26 cellular contexts compared by ENCODE assay signal in genomic region chr4:102104278-102104677, GRCh38.
"Had no signal": no experiment of that assay in that cellular context is flagged by ENCODE, and none has a peak within 500 bp of the region (broad histone marks: within the 10 kb centered on the region; RNA-seq: fewer than 3 reads in every experiment).

No MANE protein-coding gene starts in this region.

- H3K9me3 ChIP-seq: SJSA1 had no signal

- H3K4me2 ChIP-seq: KMS-11 had no signal

- H3K4me3 Mint-ChIP-seq: activated CD8-positive, alpha-beta T cell treated with anti-CD3 and anti-CD28 coated beads, Interleukin-2, amount 10 ng/mL, durations not matched to agents 7 days and 5 days; activated naive CD4-positive, alpha-beta T cell treated with anti-CD3 and anti-CD28 coated beads, Interleukin-2, amount 50 U/mL, for 24 hours; activated T-cell treated with anti-CD3 and anti-CD28 coated beads, Interleukin-2, amount 50 U/mL, for 24 hours; activated T-helper 1 cell treated with anti-CD3 and anti-CD28 coated beads, Interleukin-12 subunit alpha, Interleukin-12 subunit beta, Interleukin-2, Interleukin-4 antibody, amounts not matched to agents 30 ng/mL and 10 ng/mL and 1 ng/mL, durations not matched to agents 14 hours and 24 hours and 36 hours had no signal

- H3K27me3 Mint-ChIP-seq: activated naive CD4-positive, alpha-beta T cell treated with anti-CD3 and anti-CD28 coated beads, Interleukin-2, amount 50 U/mL, for 24 hours; activated T-cell treated with anti-CD3 and anti-CD28 coated beads, Interleukin-2, amount 50 U/mL, for 24 hours had no signal

- FAIRE-seq: bronchial epithelial cell had no signal

- H3K27me3 ChIP-seq: ascending aorta, Peyer's patch, SJSA1 had no signal

- H3K4me1 Mint-ChIP-seq: activated naive CD4-positive, alpha-beta T cell treated with anti-CD3 and anti-CD28 coated beads, Interleukin-2, amount 50 U/mL, for 24 hours had no signal

- DNase-seq: activated CD4-positive, alpha-beta T cell treated with anti-CD3 and anti-CD28 coated beads for 4 hours; activated CD4-positive, alpha-beta T cell treated with anti-CD3 and anti-CD28 coated beads, Interleukin-2, amount 50 U/mL, for 4 hours; activated CD8-positive, alpha-beta T cell treated with anti-CD3 and anti-CD28 coated beads, Interleukin-2, amount 10 ng/mL, durations not matched to agents 7 days and 5 days; activated effector memory CD4-positive, alpha-beta T cell treated with Interleukin-2 at 50 U/mL for 16 hours; activated naive CD4-positive, alpha-beta T cell; activated T-cell treated with anti-CD3 and anti-CD28 coated beads, Interleukin-2, amount 50 U/mL, for 24 hours; amniotic stem cell; MM.1S; NCI-H1105; NCI-H1436; NCI-H1694 treated with DMSO at 0.1 percent for 48 hours; NCI-H2029 treated with DMSO at 0.1 percent for 48 hours; NCI-H510A treated with DMSO at 0.1 percent for 48 hours; NCI-H69; Peyer's patch; Right ventricle myocardium superior; SW 1271 had no signal

- ATAC-seq: activated CD4-positive, CD25-positive, alpha-beta regulatory T cell treated with anti-CD3 and anti-CD28 coated beads, Interleukin-2, amount 50 U/mL, for 24 hours; activated CD8-positive, alpha-beta T cell treated with anti-CD3 and anti-CD28 coated beads, Interleukin-2, amount 10 ng/mL, durations not matched to agents 7 days and 5 days; SK-N-SH treated with all-trans-retinoic acid at 6 μM for 48 hours had no signal

- H3K4me1 ChIP-seq: ascending aorta, Peyer's patch, SJSA1 had no signal

- H3K27ac Mint-ChIP-seq: activated CD8-positive, alpha-beta T cell treated with anti-CD3 and anti-CD28 coated beads, Interleukin-2, amount 10 ng/mL, durations not matched to agents 7 days and 5 days; activated naive CD4-positive, alpha-beta T cell treated with anti-CD3 and anti-CD28 coated beads, Interleukin-2, amount 50 U/mL, for 24 hours; activated T-cell treated with anti-CD3 and anti-CD28 coated beads, Interleukin-2, amount 50 U/mL, for 24 hours; activated T-helper 1 cell treated with anti-CD3 and anti-CD28 coated beads, Interleukin-12 subunit alpha, Interleukin-12 subunit beta, Interleukin-2, Interleukin-4 antibody, amounts not matched to agents 30 ng/mL and 10 ng/mL and 1 ng/mL, durations not matched to agents 14 hours and 24 hours and 36 hours had no signal

- H3K36me3 ChIP-seq: ascending aorta, Peyer's patch, SJSA1 had no signal

- H3K9ac ChIP-seq: KMS-11 had no signal

- H3K4me3 ChIP-seq: ascending aorta, Peyer's patch, SJSA1 had no signal

- H3K27ac ChIP-seq: ascending aorta, KMS-11, Peyer's patch, RWPE1, SJSA1 had no signal
